ENCODE assay signal across 1 cellular context in the genomic region with DNA sequence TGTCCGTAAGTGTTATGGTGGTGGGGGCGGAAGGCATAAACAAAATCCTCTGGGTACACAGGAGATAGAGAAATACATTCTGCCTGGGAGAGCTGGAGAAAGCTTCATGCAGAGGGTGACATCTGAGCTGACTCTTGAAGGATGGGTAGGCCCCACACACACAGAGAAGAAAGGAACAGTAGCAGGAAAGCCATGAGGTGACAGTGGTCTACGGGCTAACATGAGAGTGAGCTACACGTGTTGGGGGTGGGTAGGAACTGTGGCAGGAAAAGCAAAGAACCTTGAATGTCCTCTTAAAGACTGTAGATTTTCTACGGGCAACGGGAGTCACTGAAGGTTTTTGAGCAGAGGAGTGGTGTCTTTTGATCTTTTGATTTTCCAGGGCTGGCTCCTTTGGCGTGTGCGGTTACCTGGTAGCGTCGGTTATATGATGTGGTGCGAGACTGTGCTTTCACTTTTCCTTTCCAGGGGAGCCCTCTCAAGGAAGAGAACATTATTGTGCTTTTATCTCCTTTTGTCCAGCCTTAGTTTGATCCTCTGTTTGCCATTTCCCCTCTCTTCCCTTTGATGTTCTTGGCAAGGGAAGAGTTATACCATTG.
TF ChIP-seq lines count a peak whose summit lies in the region.

No MANE protein-coding gene starts in this region.

TF ChIP-seq in K562, 482 proteins besides CTCF, POLR2A, EP300 and RAD21:
- no peak for TF ChIP-seq ZNF707 (CRISPR knock-in tag; conservative IDR thresholded peaks at IDR 0.05)
- no peak for TF ChIP-seq SP1 (CRISPR knock-in tag; IDR thresholded peaks at IDR 0.05)
- TF ChIP-seq, protein P1, sequence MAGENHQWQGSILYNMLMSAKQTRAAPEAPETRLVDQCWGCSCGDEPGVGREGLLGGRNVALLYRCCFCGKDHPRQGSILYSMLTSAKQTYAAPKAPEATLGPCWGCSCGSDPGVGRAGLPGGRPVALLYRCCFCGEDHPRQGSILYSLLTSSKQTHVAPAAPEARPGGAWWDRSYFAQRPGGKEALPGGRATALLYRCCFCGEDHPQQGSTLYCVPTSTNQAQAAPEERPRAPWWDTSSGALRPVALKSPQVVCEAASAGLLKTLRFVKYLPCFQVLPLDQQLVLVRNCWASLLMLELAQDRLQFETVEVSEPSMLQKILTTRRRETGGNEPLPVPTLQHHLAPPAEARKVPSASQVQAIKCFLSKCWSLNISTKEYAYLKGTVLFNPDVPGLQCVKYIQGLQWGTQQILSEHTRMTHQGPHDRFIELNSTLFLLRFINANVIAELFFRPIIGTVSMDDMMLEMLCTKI (IDR thresholded peaks at IDR 0.05; ENCODE audit: partially characterized antibody): no peak
- TF ChIP-seq U2AF2 (optimal IDR thresholded peaks at IDR 0.05; ENCODE audit: low read depth, low read length): no peak
- TF ChIP-seq NCOA4 (IDR thresholded peaks at IDR 0.05; ENCODE audit: partially characterized antibody): no peak
- no peak for TF ChIP-seq ZNF589 (CRISPR knock-in tag; IDR thresholded peaks at IDR 0.05; ENCODE audit: low read depth)
- TF ChIP-seq POLR3A (IDR thresholded peaks at IDR 0.05; ENCODE audit: borderline replicate concordance, extremely low read depth, insufficient read depth, insufficient read length): no peak
- no peak for TF ChIP-seq MYBL2 (IDR thresholded peaks at IDR 0.05; ENCODE audit: low read depth)
- TF ChIP-seq MYBL2 (CRISPR knock-in tag; IDR thresholded peaks at IDR 0.05; ENCODE audit: borderline replicate concordance): no peak
- no peak for TF ChIP-seq MAFG (tag; conservative IDR thresholded peaks at IDR 0.05)
- TF ChIP-seq, protein P2, sequence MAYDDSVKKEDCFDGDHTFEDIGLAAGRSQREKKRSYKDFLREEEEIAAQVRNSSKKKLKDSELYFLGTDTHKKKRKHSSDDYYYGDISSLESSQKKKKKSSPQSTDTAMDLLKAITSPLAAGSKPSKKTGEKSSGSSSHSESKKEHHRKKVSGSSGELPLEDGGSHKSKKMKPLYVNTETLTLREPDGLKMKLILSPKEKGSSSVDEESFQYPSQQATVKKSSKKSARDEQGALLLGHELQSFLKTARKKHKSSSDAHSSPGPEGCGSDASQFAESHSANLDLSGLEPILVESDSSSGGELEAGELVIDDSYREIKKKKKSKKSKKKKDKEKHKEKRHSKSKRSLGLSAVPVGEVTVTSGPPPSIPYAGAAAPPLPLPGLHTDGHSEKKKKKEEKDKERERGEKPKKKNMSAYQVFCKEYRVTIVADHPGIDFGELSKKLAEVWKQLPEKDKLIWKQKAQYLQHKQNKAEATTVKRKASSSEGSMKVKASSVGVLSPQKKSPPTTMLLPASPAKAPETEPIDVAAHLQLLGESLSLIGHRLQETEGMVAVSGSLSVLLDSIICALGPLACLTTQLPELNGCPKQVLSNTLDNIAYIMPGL (CRISPR knock-in tag; IDR thresholded peaks at IDR 0.05): no peak
- no peak for TF ChIP-seq TBL1XR1 (IDR thresholded peaks at IDR 0.05; ENCODE audit: low read length in 2 of 2)
- TF ChIP-seq C11orf30 (IDR thresholded peaks at IDR 0.05; ENCODE audit: low read depth): no peak
- TF ChIP-seq, protein P3, sequence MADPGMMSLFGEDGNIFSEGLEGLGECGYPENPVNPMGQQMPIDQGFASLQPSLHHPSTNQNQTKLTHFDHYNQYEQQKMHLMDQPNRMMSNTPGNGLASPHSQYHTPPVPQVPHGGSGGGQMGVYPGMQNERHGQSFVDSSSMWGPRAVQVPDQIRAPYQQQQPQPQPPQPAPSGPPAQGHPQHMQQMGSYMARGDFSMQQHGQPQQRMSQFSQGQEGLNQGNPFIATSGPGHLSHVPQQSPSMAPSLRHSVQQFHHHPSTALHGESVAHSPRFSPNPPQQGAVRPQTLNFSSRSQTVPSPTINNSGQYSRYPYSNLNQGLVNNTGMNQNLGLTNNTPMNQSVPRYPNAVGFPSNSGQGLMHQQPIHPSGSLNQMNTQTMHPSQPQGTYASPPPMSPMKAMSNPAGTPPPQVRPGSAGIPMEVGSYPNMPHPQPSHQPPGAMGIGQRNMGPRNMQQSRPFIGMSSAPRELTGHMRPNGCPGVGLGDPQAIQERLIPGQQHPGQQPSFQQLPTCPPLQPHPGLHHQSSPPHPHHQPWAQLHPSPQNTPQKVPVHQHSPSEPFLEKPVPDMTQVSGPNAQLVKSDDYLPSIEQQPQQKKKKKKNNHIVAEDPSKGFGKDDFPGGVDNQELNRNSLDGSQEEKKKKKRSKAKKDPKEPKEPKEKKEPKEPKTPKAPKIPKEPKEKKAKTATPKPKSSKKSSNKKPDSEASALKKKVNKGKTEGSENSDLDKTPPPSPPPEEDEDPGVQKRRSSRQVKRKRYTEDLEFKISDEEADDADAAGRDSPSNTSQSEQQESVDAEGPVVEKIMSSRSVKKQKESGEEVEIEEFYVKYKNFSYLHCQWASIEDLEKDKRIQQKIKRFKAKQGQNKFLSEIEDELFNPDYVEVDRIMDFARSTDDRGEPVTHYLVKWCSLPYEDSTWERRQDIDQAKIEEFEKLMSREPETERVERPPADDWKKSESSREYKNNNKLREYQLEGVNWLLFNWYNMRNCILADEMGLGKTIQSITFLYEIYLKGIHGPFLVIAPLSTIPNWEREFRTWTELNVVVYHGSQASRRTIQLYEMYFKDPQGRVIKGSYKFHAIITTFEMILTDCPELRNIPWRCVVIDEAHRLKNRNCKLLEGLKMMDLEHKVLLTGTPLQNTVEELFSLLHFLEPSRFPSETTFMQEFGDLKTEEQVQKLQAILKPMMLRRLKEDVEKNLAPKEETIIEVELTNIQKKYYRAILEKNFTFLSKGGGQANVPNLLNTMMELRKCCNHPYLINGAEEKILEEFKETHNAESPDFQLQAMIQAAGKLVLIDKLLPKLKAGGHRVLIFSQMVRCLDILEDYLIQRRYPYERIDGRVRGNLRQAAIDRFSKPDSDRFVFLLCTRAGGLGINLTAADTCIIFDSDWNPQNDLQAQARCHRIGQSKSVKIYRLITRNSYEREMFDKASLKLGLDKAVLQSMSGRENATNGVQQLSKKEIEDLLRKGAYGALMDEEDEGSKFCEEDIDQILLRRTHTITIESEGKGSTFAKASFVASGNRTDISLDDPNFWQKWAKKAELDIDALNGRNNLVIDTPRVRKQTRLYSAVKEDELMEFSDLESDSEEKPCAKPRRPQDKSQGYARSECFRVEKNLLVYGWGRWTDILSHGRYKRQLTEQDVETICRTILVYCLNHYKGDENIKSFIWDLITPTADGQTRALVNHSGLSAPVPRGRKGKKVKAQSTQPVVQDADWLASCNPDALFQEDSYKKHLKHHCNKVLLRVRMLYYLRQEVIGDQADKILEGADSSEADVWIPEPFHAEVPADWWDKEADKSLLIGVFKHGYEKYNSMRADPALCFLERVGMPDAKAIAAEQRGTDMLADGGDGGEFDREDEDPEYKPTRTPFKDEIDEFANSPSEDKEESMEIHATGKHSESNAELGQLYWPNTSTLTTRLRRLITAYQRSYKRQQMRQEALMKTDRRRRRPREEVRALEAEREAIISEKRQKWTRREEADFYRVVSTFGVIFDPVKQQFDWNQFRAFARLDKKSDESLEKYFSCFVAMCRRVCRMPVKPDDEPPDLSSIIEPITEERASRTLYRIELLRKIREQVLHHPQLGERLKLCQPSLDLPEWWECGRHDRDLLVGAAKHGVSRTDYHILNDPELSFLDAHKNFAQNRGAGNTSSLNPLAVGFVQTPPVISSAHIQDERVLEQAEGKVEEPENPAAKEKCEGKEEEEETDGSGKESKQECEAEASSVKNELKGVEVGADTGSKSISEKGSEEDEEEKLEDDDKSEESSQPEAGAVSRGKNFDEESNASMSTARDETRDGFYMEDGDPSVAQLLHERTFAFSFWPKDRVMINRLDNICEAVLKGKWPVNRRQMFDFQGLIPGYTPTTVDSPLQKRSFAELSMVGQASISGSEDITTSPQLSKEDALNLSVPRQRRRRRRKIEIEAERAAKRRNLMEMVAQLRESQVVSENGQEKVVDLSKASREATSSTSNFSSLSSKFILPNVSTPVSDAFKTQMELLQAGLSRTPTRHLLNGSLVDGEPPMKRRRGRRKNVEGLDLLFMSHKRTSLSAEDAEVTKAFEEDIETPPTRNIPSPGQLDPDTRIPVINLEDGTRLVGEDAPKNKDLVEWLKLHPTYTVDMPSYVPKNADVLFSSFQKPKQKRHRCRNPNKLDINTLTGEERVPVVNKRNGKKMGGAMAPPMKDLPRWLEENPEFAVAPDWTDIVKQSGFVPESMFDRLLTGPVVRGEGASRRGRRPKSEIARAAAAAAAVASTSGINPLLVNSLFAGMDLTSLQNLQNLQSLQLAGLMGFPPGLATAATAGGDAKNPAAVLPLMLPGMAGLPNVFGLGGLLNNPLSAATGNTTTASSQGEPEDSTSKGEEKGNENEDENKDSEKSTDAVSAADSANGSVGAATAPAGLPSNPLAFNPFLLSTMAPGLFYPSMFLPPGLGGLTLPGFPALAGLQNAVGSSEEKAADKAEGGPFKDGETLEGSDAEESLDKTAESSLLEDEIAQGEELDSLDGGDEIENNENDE (IDR thresholded peaks at IDR 0.05; ENCODE audit: low read depth, low read length): no peak
- no peak for TF ChIP-seq ZNF140 (CRISPR knock-in tag; IDR thresholded peaks at IDR 0.05)
- no peak for TF ChIP-seq JUN (IDR thresholded peaks at IDR 0.05; ENCODE audit: borderline replicate concordance, low read depth, low read length)
- no peak for TF ChIP-seq JUN (CRISPR knock-in tag; IDR thresholded peaks at IDR 0.05; ENCODE audit: borderline replicate concordance)
